Comparison of ENCODE assay signal across 18 cellular contexts in the genomic region with DNA sequence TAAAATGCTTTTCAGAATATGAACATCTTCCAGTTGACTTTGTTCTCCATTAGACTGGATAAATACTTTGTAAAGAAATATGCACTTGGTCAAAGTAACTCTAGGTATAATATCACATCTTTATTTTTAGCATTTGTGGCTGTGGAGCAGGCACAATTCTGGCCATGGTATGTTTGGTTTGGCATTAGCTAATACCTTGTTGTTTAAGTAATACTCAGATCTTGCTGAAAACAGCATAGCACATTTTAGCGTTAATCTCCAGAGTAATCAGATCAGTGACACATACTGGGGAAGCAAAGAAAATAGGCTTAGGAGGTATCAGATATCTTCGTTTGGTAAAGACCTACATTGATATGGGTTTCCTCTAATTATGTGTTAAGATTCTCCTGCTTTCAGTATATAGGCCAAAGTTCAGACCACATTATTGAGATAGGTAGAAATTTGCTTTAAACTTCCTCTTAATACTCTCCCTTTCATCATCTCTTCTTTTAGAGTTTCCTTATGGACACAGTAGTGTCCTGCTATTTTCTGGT.
"Had no signal": no experiment of that assay in that cellular context is flagged by ENCODE, and none has a peak within 500 bp of the region (broad histone marks: within the 10 kb centered on the region; RNA-seq: fewer than 3 reads in every experiment).

No MANE protein-coding gene starts in this region.

- H3K36me3 Mint-ChIP-seq: natural killer cell had no signal

- H3K4me3 Mint-ChIP-seq: natural killer cell, neural crest cell had no signal

- H3K27ac Mint-ChIP-seq: natural killer cell had no signal

- H3K4me1 ChIP-seq: suprapubic skin, tibial nerve, upper lobe of right lung, vagina had no signal

- H3K9me3 Mint-ChIP-seq: neural crest cell had no signal

- H2AFZ ChIP-seq: hepatocyte had no signal

- H3K4me2 ChIP-seq: hepatocyte had no signal

- H3K36me3 ChIP-seq: suprapubic skin, tibial nerve, upper lobe of right lung, vagina had no signal

- H3K79me2 ChIP-seq: hepatocyte had no signal

- H3K27me3 ChIP-seq: hepatocyte, suprapubic skin, tibial nerve, upper lobe of right lung, vagina had no signal

- H3K9me3 ChIP-seq: upper lobe of right lung, vagina had no signal

- H3K27ac ChIP-seq: coronary artery, hepatocyte, suprapubic skin, tibial nerve, upper lobe of right lung, vagina had no signal

- ATAC-seq: left lobe of liver; natural killer cell; right cardiac atrium; stimulated activated naive CD8-positive, alpha-beta T cell treated with anti-CD3 and anti-CD28 coated beads, Interleukin-15, Interleukin-2, amounts not matched to agents 100 U/mL and 50 U/mL, for 24 hours; upper lobe of right lung had no signal

- H3K4me1 Mint-ChIP-seq: natural killer cell had no signal

- DNase-seq: effector CD4-positive, alpha-beta T cell; foreskin melanocyte; head of caudate nucleus; kidney glomerular epithelial cell; mammary epithelial cell; natural killer cell; right cardiac atrium; small intestine; stimulated activated CD4-positive, alpha-beta T cell treated with anti-CD3 and anti-CD28 coated beads, Interleukin-2, amount 100 ng/mL, for 48 hours; stimulated activated naive CD8-positive, alpha-beta T cell treated with anti-CD3 and anti-CD28 coated beads, Interleukin-15, Interleukin-2, amounts not matched to agents 100 U/mL and 50 U/mL, for 24 hours; upper lobe of right lung had no signal

- H3K4me3 ChIP-seq: coronary artery, hepatocyte, suprapubic skin, tibial nerve, upper lobe of right lung, vagina had no signal
